ENCODE assay signal across 10 cellular contexts in genomic region chr6:117399924-117400323, GRCh38. TPM values are rescaled to one million over a fixed set of nuclear protein-coding genes. Genes with fewer than 3 reads are reported as not detected.
DNase-seq lines count a peak whose midpoint lies in the region; TF ChIP-seq lines count a peak whose summit lies in the region.
"Had no signal": no experiment of that assay in that cellular context is flagged by ENCODE, and none has a peak within 500 bp of the region (broad histone marks: within the 10 kb centered on the region; RNA-seq: fewer than 3 reads in every experiment).

No MANE protein-coding gene starts in this region.

- H3K36me3 ChIP-seq in endodermal cell (ENCODE audit: control insufficient read depth, insufficient read depth, low read length), result no peaks in the 10 kb centered on the region

- WGBS in endodermal cell (ENCODE audit: insufficient coverage in 1 of 2, insufficient read length in 1 of 2), 2 experiments, result 40% methylated on average over 1 of the region's 1 CpG; no CpG with 5 or more reads in 1 of the 2 experiments

- no peak overlapping the region for H3K4me3 ChIP-seq in endodermal cell (ENCODE audit: low read length)
- H3K4me3 ChIP-seq: psoas muscle had no signal

- H3K4me1 Mint-ChIP-seq in endodermal cell (no peaks in the 10 kb centered on the region), neural crest cell (peaks cover 11% of the 10 kb centered on the region), immature natural killer cell (no peaks in the 10 kb centered on the region)

- H3K27me3 ChIP-seq in endodermal cell (ENCODE audit: control insufficient read depth, insufficient read depth, low read length, poor library complexity, severe bottlenecking), result no peaks in the 10 kb centered on the region

- H3K4me3 Mint-ChIP-seq in endodermal cell (no peak overlapping the region), neural crest cell (no peak overlapping the region), immature natural killer cell (no peak overlapping the region)

- no peak overlapping the region for H3K9ac ChIP-seq in endodermal cell (ENCODE audit: extremely low read depth, low read length, poor library complexity, severe bottlenecking)

- H3K27ac Mint-ChIP-seq in endodermal cell, result no peak overlapping the region
- H3K27ac Mint-ChIP-seq in neural crest cell (ENCODE audit: unreplicated experiment), result no peak overlapping the region
- H3K27ac Mint-ChIP-seq in immature natural killer cell, result no peak overlapping the region

- no peaks in the 10 kb centered on the region for H3K4me1 ChIP-seq in endodermal cell (ENCODE audit: control insufficient read depth, insufficient read depth, low read length)

- H3K9me3 Mint-ChIP-seq in endodermal cell (no peaks in the 10 kb centered on the region), neural crest cell (no peaks in the 10 kb centered on the region), immature natural killer cell (no peaks in the 10 kb centered on the region)

- peak; percentile 66 for TF ChIP-seq CTCF in endodermal cell (conservative IDR thresholded peaks at IDR 0.05)
- peak; percentile 46 for TF ChIP-seq CTCF in neural crest cell (conservative IDR thresholded peaks at IDR 0.05)

- DNase-seq in EL (peak; percentile 15), M059J (ENCODE audit: low read depth) (peak; percentile 23), endodermal cell (no peak), neural crest cell (ENCODE audit: low read depth, low spot score) (no peak), 8988T (no peak), immature natural killer cell (no peak), anterior cingulate cortex (lab: John Stamatoyannopoulos, UW) (no peak), COR-L47 (lab: John Stamatoyannopoulos, UW) (no peak)
- DNase-seq: NCI-H1694 treated with DMSO at 0.1 percent for 48 hours, psoas muscle had no signal

- no peak overlapping the region for H3K27ac ChIP-seq in endodermal cell (ENCODE audit: low read depth, low read length)
- H3K27ac ChIP-seq: psoas muscle had no signal

- no peaks in the 10 kb centered on the region for H3K9me3 ChIP-seq in endodermal cell (ENCODE audit: control insufficient read depth, low read length)
- H3K9me3 ChIP-seq: psoas muscle had no signal

- H3K27me3 Mint-ChIP-seq in endodermal cell (ENCODE audit: insufficient read depth), result no peaks in the 10 kb centered on the region
- no peaks in the 10 kb centered on the region for H3K27me3 Mint-ChIP-seq in neural crest cell (ENCODE audit: low read depth)
- peaks cover 0 to 3% (median 0%) of the 10 kb centered on the region in 3 donors for H3K27me3 Mint-ChIP-seq in immature natural killer cell (ENCODE audit: low read depth in 3 of 3)

- no peaks in the 10 kb centered on the region for H3K36me3 Mint-ChIP-seq in endodermal cell (ENCODE audit: low read depth)
- no peaks in the 10 kb centered on the region for H3K36me3 Mint-ChIP-seq in neural crest cell (ENCODE audit: low read depth)
- H3K36me3 Mint-ChIP-seq in immature natural killer cell, result no peaks in the 10 kb centered on the region

RNA-seq across cellular contexts. Expression of gene ROS1, which starts 25.8 kb away (rescaled TPM):
- total RNA-seq in M059J (2014; rRNA removed; shearing (Covaris generic)), result 2.3 and 5.2 TPM in 2 replicates
- total RNA-seq in endodermal cell, result not detected
- polyA plus RNA-seq in endodermal cell (2013, experiment 1 of 2), result not detected
- polyA plus RNA-seq in endodermal cell (2013, experiment 2 of 2), result not detected
- not detected in 2 replicates for total RNA-seq in neural crest cell
- not detected for polyA plus RNA-seq in immature natural killer cell

Comparison
In these comparisons a context has a peak if more than half of its experiments do, and no peak if none do; other contexts are left out.
1. DNase-seq: peak in EL (single experiment) and M059J (single experiment); none in endodermal cell (single experiment), neural crest cell (single experiment), 8988T (single experiment), immature natural killer cell (0 of 3), anterior cingulate cortex (0 of 58) and COR-L47 (single experiment).